1 cellular context compared by ENCODE assay signal in genomic region chr12:124938606-124939427, GRCh38.
TF ChIP-seq lines count a peak whose summit lies in the region.

No MANE protein-coding gene starts in this region.

TF ChIP-seq in HepG2, 621 proteins besides CTCF, POLR2A, EP300 and RAD21 (continues in another document):
- TF ChIP-seq RXRB (CRISPR knock-in tag; IDR thresholded peaks at IDR 0.05; ENCODE audit: borderline replicate concordance) (peak; percentile 37; the same call in 1 of the 2 replicates), FOXP1 (IDR thresholded peaks at IDR 0.05) (no peak), FOXP1 (CRISPR knock-in tag; IDR thresholded peaks at IDR 0.05) (no peak; the same call in 1 of the 2 replicates), PAXIP1 (CRISPR knock-in tag; conservative IDR thresholded peaks at IDR 0.05) (0 out of 2 replicates have a peak, but pooled peaks have one; percentile 19), ZNF3 (CRISPR knock-in tag; IDR thresholded peaks at IDR 0.05) (peak; percentile 94), TFE3 (CRISPR knock-in tag; IDR thresholded peaks at IDR 0.05) (0 out of 2 replicates have a peak, but pooled peaks have one; percentile 16), EEA1 (CRISPR knock-in tag; IDR thresholded peaks at IDR 0.05; ENCODE audit: borderline replicate concordance) (no peak), ZNF160 (CRISPR knock-in tag; IDR thresholded peaks at IDR 0.05) (no peak), ZNF850 (CRISPR knock-in tag; conservative IDR thresholded peaks at IDR 0.05) (no peak), NR0B2 (CRISPR knock-in tag; IDR thresholded peaks at IDR 0.05) (no peak), SMAD3 (CRISPR knock-in tag; IDR thresholded peaks at IDR 0.05) (no peak), ARHGAP35 (CRISPR knock-in tag; IDR thresholded peaks at IDR 0.05; ENCODE audit: borderline replicate concordance) (no peak), PITX1 (CRISPR knock-in tag; IDR thresholded peaks at IDR 0.05) (no peak), BCL3 (CRISPR knock-in tag; IDR thresholded peaks at IDR 0.05) (no peak), ZNF34 (CRISPR knock-in tag; IDR thresholded peaks at IDR 0.05; ENCODE audit: borderline replicate concordance) (no peak), NR2F6 (IDR thresholded peaks at IDR 0.05) (no peak), NR2F6 (CRISPR knock-in tag; IDR thresholded peaks at IDR 0.05) (no peak), ZNF558 (CRISPR knock-in tag; IDR thresholded peaks at IDR 0.05; ENCODE audit: borderline replicate concordance) (no peak), SALL2 (CRISPR knock-in tag; IDR thresholded peaks at IDR 0.05) (0 out of 2 replicates have a peak, but pooled peaks have one; percentile 15), ZNF33B (CRISPR knock-in tag; IDR thresholded peaks at IDR 0.05) (no peak; the same call in 1 of the 2 replicates), SAP130 (CRISPR knock-in tag; IDR thresholded peaks at IDR 0.05; ENCODE audit: low read depth) (peak; percentile 47; the same call in 1 of the 2 replicates), ZNF44 (CRISPR knock-in tag; IDR thresholded peaks at IDR 0.05) (no peak), ZNF260 (CRISPR knock-in tag; IDR thresholded peaks at IDR 0.05; ENCODE audit: borderline replicate concordance, low read depth) (no peak), NFIC (IDR thresholded peaks at IDR 0.05; ENCODE audit: low read length) (no peak), RBAK (CRISPR knock-in tag; IDR thresholded peaks at IDR 0.05) (no peak), POLR2G (IDR thresholded peaks at IDR 0.05; ENCODE audit: low read depth, low read length) (peak; percentile 73), HCFC1 (IDR thresholded peaks at IDR 0.05; ENCODE audit: low read depth, low read length) (no peak), ZNF230 (CRISPR knock-in tag; IDR thresholded peaks at IDR 0.05) (no peak), NFIB (CRISPR knock-in tag; IDR thresholded peaks at IDR 0.05; ENCODE audit: borderline replicate concordance) (no peak), KDM3A (CRISPR knock-in tag; IDR thresholded peaks at IDR 0.05; ENCODE audit: low read depth) (no peak), ZNF776 (CRISPR knock-in tag; IDR thresholded peaks at IDR 0.05) (no peak), ZNF343 (CRISPR knock-in tag; IDR thresholded peaks at IDR 0.05) (no peak), MIER3 (CRISPR knock-in tag; IDR thresholded peaks at IDR 0.05; ENCODE audit: borderline replicate concordance) (peak; percentile 26; the same call in 1 of the 2 replicates), ZKSCAN8 (CRISPR knock-in tag; IDR thresholded peaks at IDR 0.05; ENCODE audit: borderline replicate concordance) (no peak), MAZ (IDR thresholded peaks at IDR 0.05; ENCODE audit: borderline replicate concordance, low read depth, low read length) (no peak), MAZ (CRISPR knock-in tag; IDR thresholded peaks at IDR 0.05; ENCODE audit: low read depth) (no peak), TAF1 (CRISPR knock-in tag; IDR thresholded peaks at IDR 0.05) (peak; percentile 21), ZNF749 (CRISPR knock-in tag; IDR thresholded peaks at IDR 0.05; ENCODE audit: borderline replicate concordance) (no peak), DMAP1 (CRISPR knock-in tag; IDR thresholded peaks at IDR 0.05) (peak; percentile 36; the same call in 1 of the 2 replicates), NCOA5 (CRISPR knock-in tag; IDR thresholded peaks at IDR 0.05) (no peak), FOXA1 (IDR thresholded peaks at IDR 0.05) (no peak), FOXA1 (CRISPR knock-in tag; IDR thresholded peaks at IDR 0.05) (no peak), NAIF1 (CRISPR knock-in tag; IDR thresholded peaks at IDR 0.05; ENCODE audit: borderline replicate concordance) (no peak; the same call in 1 of the 2 replicates), ZNF503 (CRISPR knock-in tag; IDR thresholded peaks at IDR 0.05) (0 out of 2 replicates have a peak, but pooled peaks have one; percentile 20), DRAP1 (CRISPR knock-in tag; IDR thresholded peaks at IDR 0.05) (peak; percentile 64; the same call in 1 of the 2 replicates), ZNF674 (CRISPR knock-in tag; IDR thresholded peaks at IDR 0.05; ENCODE audit: low read depth) (no peak)
- TF ChIP-seq, protein P1, sequence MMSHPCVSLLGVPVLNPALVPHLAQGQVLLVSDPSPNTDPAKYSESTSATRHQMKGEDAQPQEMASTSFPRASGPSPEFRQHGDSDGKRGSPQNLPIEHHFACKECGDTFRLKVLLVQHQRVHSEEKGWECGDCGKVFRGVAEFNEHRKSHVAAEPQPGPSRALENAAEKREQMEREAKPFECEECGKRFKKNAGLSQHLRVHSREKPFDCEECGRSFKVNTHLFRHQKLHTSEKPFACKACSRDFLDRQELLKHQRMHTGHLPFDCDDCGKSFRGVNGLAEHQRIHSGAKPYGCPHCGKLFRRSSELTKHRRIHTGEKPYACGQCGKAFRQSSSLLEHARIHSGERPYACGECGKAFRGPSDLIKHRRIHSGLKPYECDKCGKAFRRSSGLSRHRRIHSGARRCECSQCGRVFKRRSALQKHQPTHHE (CRISPR knock-in tag; IDR thresholded peaks at IDR 0.05; ENCODE audit: borderline replicate concordance): no peak
- TF ChIP-seq, protein P2, sequence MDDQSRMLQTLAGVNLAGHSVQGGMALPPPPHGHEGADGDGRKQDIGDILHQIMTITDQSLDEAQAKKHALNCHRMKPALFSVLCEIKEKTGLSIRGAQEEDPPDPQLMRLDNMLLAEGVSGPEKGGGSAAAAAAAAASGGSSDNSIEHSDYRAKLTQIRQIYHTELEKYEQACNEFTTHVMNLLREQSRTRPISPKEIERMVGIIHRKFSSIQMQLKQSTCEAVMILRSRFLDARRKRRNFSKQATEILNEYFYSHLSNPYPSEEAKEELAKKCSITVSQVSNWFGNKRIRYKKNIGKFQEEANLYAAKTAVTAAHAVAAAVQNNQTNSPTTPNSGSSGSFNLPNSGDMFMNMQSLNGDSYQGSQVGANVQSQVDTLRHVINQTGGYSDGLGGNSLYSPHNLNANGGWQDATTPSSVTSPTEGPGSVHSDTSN (CRISPR knock-in tag; IDR thresholded peaks at IDR 0.05; ENCODE audit: borderline replicate concordance): no peak
- TF ChIP-seq, protein P3, sequence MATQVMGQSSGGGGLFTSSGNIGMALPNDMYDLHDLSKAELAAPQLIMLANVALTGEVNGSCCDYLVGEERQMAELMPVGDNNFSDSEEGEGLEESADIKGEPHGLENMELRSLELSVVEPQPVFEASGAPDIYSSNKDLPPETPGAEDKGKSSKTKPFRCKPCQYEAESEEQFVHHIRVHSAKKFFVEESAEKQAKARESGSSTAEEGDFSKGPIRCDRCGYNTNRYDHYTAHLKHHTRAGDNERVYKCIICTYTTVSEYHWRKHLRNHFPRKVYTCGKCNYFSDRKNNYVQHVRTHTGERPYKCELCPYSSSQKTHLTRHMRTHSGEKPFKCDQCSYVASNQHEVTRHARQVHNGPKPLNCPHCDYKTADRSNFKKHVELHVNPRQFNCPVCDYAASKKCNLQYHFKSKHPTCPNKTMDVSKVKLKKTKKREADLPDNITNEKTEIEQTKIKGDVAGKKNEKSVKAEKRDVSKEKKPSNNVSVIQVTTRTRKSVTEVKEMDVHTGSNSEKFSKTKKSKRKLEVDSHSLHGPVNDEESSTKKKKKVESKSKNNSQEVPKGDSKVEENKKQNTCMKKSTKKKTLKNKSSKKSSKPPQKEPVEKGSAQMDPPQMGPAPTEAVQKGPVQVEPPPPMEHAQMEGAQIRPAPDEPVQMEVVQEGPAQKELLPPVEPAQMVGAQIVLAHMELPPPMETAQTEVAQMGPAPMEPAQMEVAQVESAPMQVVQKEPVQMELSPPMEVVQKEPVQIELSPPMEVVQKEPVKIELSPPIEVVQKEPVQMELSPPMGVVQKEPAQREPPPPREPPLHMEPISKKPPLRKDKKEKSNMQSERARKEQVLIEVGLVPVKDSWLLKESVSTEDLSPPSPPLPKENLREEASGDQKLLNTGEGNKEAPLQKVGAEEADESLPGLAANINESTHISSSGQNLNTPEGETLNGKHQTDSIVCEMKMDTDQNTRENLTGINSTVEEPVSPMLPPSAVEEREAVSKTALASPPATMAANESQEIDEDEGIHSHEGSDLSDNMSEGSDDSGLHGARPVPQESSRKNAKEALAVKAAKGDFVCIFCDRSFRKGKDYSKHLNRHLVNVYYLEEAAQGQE (IDR thresholded peaks at IDR 0.05; ENCODE audit: borderline replicate concordance in 1 of 2, low read depth in 1 of 2, low read length in 2 of 2): no peak; a peak in 1 of 4 replicates
- TF ChIP-seq, protein P4, sequence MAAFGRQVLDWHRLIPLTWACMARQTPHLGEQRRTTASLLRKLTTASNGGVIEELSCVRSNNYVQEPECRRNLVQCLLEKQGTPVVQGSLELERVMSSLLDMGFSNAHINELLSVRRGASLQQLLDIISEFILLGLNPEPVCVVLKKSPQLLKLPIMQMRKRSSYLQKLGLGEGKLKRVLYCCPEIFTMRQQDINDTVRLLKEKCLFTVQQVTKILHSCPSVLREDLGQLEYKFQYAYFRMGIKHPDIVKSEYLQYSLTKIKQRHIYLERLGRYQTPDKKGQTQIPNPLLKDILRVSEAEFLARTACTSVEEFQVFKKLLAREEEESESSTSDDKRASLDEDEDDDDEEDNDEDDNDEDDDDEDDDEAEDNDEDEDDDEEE (CRISPR knock-in tag; IDR thresholded peaks at IDR 0.05): no peak
- TF ChIP-seq, protein P5, sequence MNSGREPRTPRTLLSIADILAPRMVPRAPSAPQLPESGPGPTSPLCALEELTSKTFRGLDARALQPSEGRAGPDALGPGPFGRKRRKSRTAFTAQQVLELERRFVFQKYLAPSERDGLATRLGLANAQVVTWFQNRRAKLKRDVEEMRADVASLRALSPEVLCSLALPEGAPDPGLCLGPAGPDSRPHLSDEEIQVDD (CRISPR knock-in tag; IDR thresholded peaks at IDR 0.05; ENCODE audit: borderline replicate concordance): no peak
- TF ChIP-seq, protein P6, sequence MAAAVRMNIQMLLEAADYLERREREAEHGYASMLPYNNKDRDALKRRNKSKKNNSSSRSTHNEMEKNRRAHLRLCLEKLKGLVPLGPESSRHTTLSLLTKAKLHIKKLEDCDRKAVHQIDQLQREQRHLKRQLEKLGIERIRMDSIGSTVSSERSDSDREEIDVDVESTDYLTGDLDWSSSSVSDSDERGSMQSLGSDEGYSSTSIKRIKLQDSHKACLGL (CRISPR knock-in tag; IDR thresholded peaks at IDR 0.05): no peak
